9 cellular contexts compared by ENCODE assay signal in genomic region chr15:99385865-99386264, GRCh38.
DNase-seq lines count a peak whose midpoint lies in the region; TF ChIP-seq lines count a peak whose summit lies in the region.
"Had no signal": no experiment of that assay in that cellular context is flagged by ENCODE, and none has a peak within 500 bp of the region (broad histone marks: within the 10 kb centered on the region; RNA-seq: fewer than 3 reads in every experiment).

No MANE protein-coding gene starts in this region.

- H3K27ac ChIP-seq in layer of hippocampus (ENCODE audit: low read depth, low read length) (peak overlapping the region; percentile 12), transverse colon (peak overlapping the region; percentile 13 to 67 (median 44))

- no peak for TF ChIP-seq POLR2A in transverse colon (IDR thresholded peaks at IDR 0.05)

- in situ Hi-C loops in astrocyte of the spinal cord (cut with HindIII; ENCODE audit: low sequenced_read_pairs) (no loop called here), transverse colon (cut with MboI; ENCODE audit: low pct_ligation_motif_present in 1 of 4, low pct_unique_long_range_greater_than_20kb in 1 of 4, low sequenced_read_pairs in 3 of 4) (no loop called here)

- TF ChIP-seq EP300 in transverse colon (IDR thresholded peaks at IDR 0.05; ENCODE audit: low read depth), result no peak

- DNase-seq in T-helper 2 cell treated with Interferon-gamma antibody and Interleukin-4, amounts not matched to agents 5 μg/mL and 100 μg/mL, for 36 hours (ENCODE audit: low spot score), result no peak
- DNase-seq in T-helper 2 cell (no peak), astrocyte of the spinal cord (ENCODE audit: low read depth, low spot score) (peak; percentile 58), transverse colon (peak; percentile 75), H4 (ENCODE audit: low spot score) (no peak), cerebellar nuclear complex (lab: John Stamatoyannopoulos, UW) (no peak)
- no peak for DNase-seq in activated CD4-positive, CD25-positive, alpha-beta regulatory T cell (lab: John Stamatoyannopoulos, UW)

- peaks cover 11% of the 10 kb centered on the region for H3K4me1 Mint-ChIP-seq in T-helper 2 cell treated with Interferon-gamma antibody and Interleukin-4, amounts not matched to agents 5 μg/mL and 100 μg/mL, for 36 hours (ENCODE audit: low read depth)
- H3K4me1 Mint-ChIP-seq: neural crest cell had no signal

- intact Hi-C loops in transverse colon (cut with DNase I; ENCODE audit: low total_unique reads), result no loop called here

- peak overlapping the region; percentile 77 for H3K27ac Mint-ChIP-seq in T-helper 2 cell treated with Interferon-gamma antibody and Interleukin-4, amounts not matched to agents 5 μg/mL and 100 μg/mL, for 36 hours

- peaks cover 29% of the 10 kb centered on the region for H3K36me3 Mint-ChIP-seq in T-helper 2 cell treated with Interferon-gamma antibody and Interleukin-4, amounts not matched to agents 5 μg/mL and 100 μg/mL, for 36 hours (ENCODE audit: low read depth)

- no peaks in the 10 kb centered on the region for H3K9me3 ChIP-seq in transverse colon

- no peaks in the 10 kb centered on the region for H3K27me3 Mint-ChIP-seq in T-helper 2 cell treated with Interferon-gamma antibody and Interleukin-4, amounts not matched to agents 5 μg/mL and 100 μg/mL, for 36 hours (ENCODE audit: low read depth)

- H3K9me3 Mint-ChIP-seq in T-helper 2 cell treated with Interferon-gamma antibody and Interleukin-4, amounts not matched to agents 5 μg/mL and 100 μg/mL, for 36 hours, result peaks cover 4% of the 10 kb centered on the region

- H3K36me3 ChIP-seq in transverse colon, result no peaks in the 10 kb centered on the region

- H3K4me3 Mint-ChIP-seq in T-helper 2 cell treated with Interferon-gamma antibody and Interleukin-4, amounts not matched to agents 5 μg/mL and 100 μg/mL, for 36 hours, result peak overlapping the region; percentile 52
- H3K4me3 Mint-ChIP-seq: neural crest cell had no signal

- WGBS in transverse colon (ENCODE audit: low coverage in 1 of 2), 2 donors, result 21 to 33% methylated on average over 2 to 3 of the region's 3 CpGs

- no peak for TF ChIP-seq CTCF in astrocyte of the spinal cord (IDR thresholded peaks at IDR 0.05; ENCODE audit: low read depth, low read length)
- no peak for TF ChIP-seq CTCF in transverse colon (IDR thresholded peaks at IDR 0.05)

- no peaks in the 10 kb centered on the region for H3K27me3 ChIP-seq in layer of hippocampus (ENCODE audit: control insufficient read depth, insufficient read depth, low read length)
- no peaks in the 10 kb centered on the region for H3K27me3 ChIP-seq in transverse colon

- no peak overlapping the region for H3K4me3 ChIP-seq in astrocyte of the spinal cord (ENCODE audit: low read depth, low read length)
- H3K4me3 ChIP-seq in transverse colon, result no peak overlapping the region

- peaks cover 11 to 18% (median 15%) of the 10 kb centered on the region in 4 donors for H3K4me1 ChIP-seq in transverse colon

Comparison
In these comparisons a context has a peak if more than half of its experiments do, and no peak if none do; other contexts are left out.
1. DNase-seq: peak in astrocyte of the spinal cord (single experiment) and transverse colon (single experiment); none in T-helper 2 cell treated with Interferon-gamma antibody and Interleukin-4, amounts not matched to agents 5 μg/mL and 100 μg/mL, for 36 hours (single experiment), T-helper 2 cell (0 of 5), H4 (single experiment), cerebellar nuclear complex (0 of 2) and activated CD4-positive, CD25-positive, alpha-beta regulatory T cell (0 of 4).